12 cellular contexts compared by ENCODE assay signal in genomic region chr16:82660078-82660645, GRCh38. TPM values are rescaled to one million over a fixed set of nuclear protein-coding genes. Genes with fewer than 3 reads are reported as not detected.
DNase-seq lines count a peak whose midpoint lies in the region; ATAC-seq, FAIRE-seq and TF ChIP-seq lines count a peak whose summit lies in the region.
"Had no signal": no experiment of that assay in that cellular context is flagged by ENCODE, and none has a peak within 500 bp of the region (broad histone marks: within the 10 kb centered on the region; RNA-seq: fewer than 3 reads in every experiment).

No MANE protein-coding gene starts in this region.

- H3K4me1 Mint-ChIP-seq in astrocyte (ENCODE audit: low read depth, unreplicated experiment) (peaks cover 37% of the 10 kb centered on the region), neural crest cell (peaks cover 8% of the 10 kb centered on the region)

- H3K27me3 ChIP-seq in DND-41 (ENCODE audit: insufficient read depth, low read length, poor library complexity), result peaks cover 2% of the 10 kb centered on the region
- H3K27me3 ChIP-seq in SK-N-SH (ENCODE audit: insufficient read depth), result no peaks in the 10 kb centered on the region
- H3K27me3 ChIP-seq in astrocyte (ENCODE audit: insufficient read depth, low read length), result no peaks in the 10 kb centered on the region
- H3K27me3 ChIP-seq in heart left ventricle, result no peaks in the 10 kb centered on the region
- no peaks in the 10 kb centered on the region for H3K27me3 ChIP-seq in tibial nerve

- peak overlapping the region; percentile 8 for H3K27ac Mint-ChIP-seq in astrocyte (ENCODE audit: unreplicated experiment)
- H3K27ac Mint-ChIP-seq in neural crest cell (ENCODE audit: unreplicated experiment), result peak overlapping the region; percentile 43
- H3K27ac Mint-ChIP-seq: activated T-helper 2 cell treated with anti-CD3 and anti-CD28 coated beads, Interferon-gamma antibody, Interleukin-2, Interleukin-4, amounts not matched to agents 10 μg/mL and 5 μg/mL and 100 μg/mL, durations not matched to agents 14 hours and 24 hours and 36 hours had no signal

- no peak for ATAC-seq in DND-41 (ENCODE audit: insufficient read depth, low read depth)
- ATAC-seq in heart left ventricle, result no peak
- ATAC-seq: naive thymus-derived CD8-positive, alpha-beta T cell; PC-3 had no signal

- H3K9me3 ChIP-seq in DND-41 (ENCODE audit: insufficient read depth, low read length, severe bottlenecking) (no peaks in the 10 kb centered on the region), SK-N-SH (no peaks in the 10 kb centered on the region), astrocyte (ENCODE audit: insufficient read depth, low read depth, low read length) (no peaks in the 10 kb centered on the region), heart left ventricle (peaks cover 0 to 3% (median 0%) of the 10 kb centered on the region in 12 donors), tibial nerve (peaks cover 0 to 3% (median 0%) of the 10 kb centered on the region in 4 donors)

- POLR2A ChIA-PET in SK-N-SH (lab: Yijun Ruan, JAX), result no interaction called here

- no peak overlapping the region for H3K9ac ChIP-seq in DND-41 (ENCODE audit: low read depth, low read length)
- no peak overlapping the region for H3K9ac ChIP-seq in SK-N-SH
- no peak overlapping the region for H3K9ac ChIP-seq in astrocyte (ENCODE audit: low read length)

- TF ChIP-seq EP300 in SK-N-SH (IDR thresholded peaks at IDR 0.05; ENCODE audit: borderline replicate concordance in 1 of 2, low read depth in 1 of 2, low read length in 1 of 2) (no peak), tibial nerve (IDR thresholded peaks at IDR 0.05) (no peak)

- H4K20me1 ChIP-seq in DND-41 (ENCODE audit: insufficient read depth, low read length) (no peaks in the 10 kb centered on the region), SK-N-SH (ENCODE audit: insufficient read depth) (no peaks in the 10 kb centered on the region), astrocyte (ENCODE audit: insufficient read depth, low read length) (no peaks in the 10 kb centered on the region)

- TF ChIP-seq CTCF in DND-41 (IDR thresholded peaks at IDR 0.05; ENCODE audit: borderline replicate concordance, extremely low read depth, low read length, poor library complexity, severe bottlenecking) (no peak), SK-N-SH (IDR thresholded peaks at IDR 0.05) (no peak), astrocyte (IDR thresholded peaks at IDR 0.05; ENCODE audit: insufficient read depth, low read depth, low read length) (no peak), neural crest cell (conservative IDR thresholded peaks at IDR 0.05) (no peak), heart left ventricle (IDR thresholded peaks at IDR 0.05) (no peak), tibial nerve (IDR thresholded peaks at IDR 0.05) (no peak)

- no peaks in the 10 kb centered on the region for H3K9me2 ChIP-seq in SK-N-SH

- peaks cover 13% of the 10 kb centered on the region for H3K4me1 ChIP-seq in DND-41 (ENCODE audit: insufficient read depth, low read length)
- H3K4me1 ChIP-seq in SK-N-SH (ENCODE audit: control insufficient read depth in 1 of 2, insufficient read depth in 2 of 2, low read depth in 1 of 2, low read length in 1 of 2), result peaks cover 0 to 35% of the 10 kb centered on the region in 2 experiments; a peak in 2 of 4 replicates
- H3K4me1 ChIP-seq in astrocyte (ENCODE audit: insufficient read depth, low read length), result peaks cover 17% of the 10 kb centered on the region
- H3K4me1 ChIP-seq in heart left ventricle, result peaks cover 0 to 29% (median 8%) of the 10 kb centered on the region in 12 donors
- no peaks in the 10 kb centered on the region for H3K4me1 ChIP-seq in tibial nerve

- peaks cover 27% of the 10 kb centered on the region for H3F3A ChIP-seq in SK-N-SH (replicated peaks; ENCODE audit: insufficient read depth)

- TF ChIP-seq RAD21 in SK-N-SH (IDR thresholded peaks at IDR 0.05; ENCODE audit: low read length), result no peak

- CTCF ChIA-PET in SK-N-SH (lab: Yijun Ruan, JAX), result no interaction called here

- no peak overlapping the region for H3K4me3 Mint-ChIP-seq in astrocyte (ENCODE audit: unreplicated experiment)
- no peak overlapping the region for H3K4me3 Mint-ChIP-seq in neural crest cell

- no peaks in the 10 kb centered on the region for H3K9me3 Mint-ChIP-seq in astrocyte (ENCODE audit: unreplicated experiment)
- no peaks in the 10 kb centered on the region for H3K9me3 Mint-ChIP-seq in neural crest cell
- H3K9me3 Mint-ChIP-seq: activated T-helper 2 cell treated with anti-CD3 and anti-CD28 coated beads, Interferon-gamma antibody, Interleukin-2, Interleukin-4, amounts not matched to agents 10 μg/mL and 5 μg/mL and 100 μg/mL, durations not matched to agents 14 hours and 24 hours and 36 hours had no signal

- TF ChIP-seq POLR2A in erythroblast (IDR thresholded peaks at IDR 0.05; ENCODE audit: low read length) (no peak), heart left ventricle (IDR thresholded peaks at IDR 0.05) (no peak), tibial nerve (IDR thresholded peaks at IDR 0.05) (no peak)

- 56% methylated on average over 8 of the region's 8 CpGs for WGBS in SK-N-SH (ENCODE audit: low lambda C conversion rate)
- 73 to 84% (median 77%) methylated on average over 8 of the region's 8 CpGs for WGBS in heart left ventricle, 4 donors
- WGBS in tibial nerve, 2 donors, result 66 to 80% methylated on average over 8 of the region's 8 CpGs

- H3K36me3 ChIP-seq in DND-41 (ENCODE audit: insufficient read depth, low read length) (no peaks in the 10 kb centered on the region), SK-N-SH (replicated peaks in 1 of 2; ENCODE audit: control insufficient read depth in 1 of 2, insufficient read depth in 2 of 2, low read length in 1 of 2) (peaks cover 0 to 2% of the 10 kb centered on the region in 2 experiments), astrocyte (ENCODE audit: insufficient read depth, low read length) (no peaks in the 10 kb centered on the region), heart left ventricle (no peaks in the 10 kb centered on the region), tibial nerve (no peaks in the 10 kb centered on the region)

- H3K36me3 Mint-ChIP-seq in astrocyte (ENCODE audit: low read depth, unreplicated experiment) (no peaks in the 10 kb centered on the region), neural crest cell (ENCODE audit: low read depth) (no peaks in the 10 kb centered on the region)
- H3K36me3 Mint-ChIP-seq: naive thymus-derived CD8-positive, alpha-beta T cell had no signal

- intact Hi-C loops in cardiac septum (cut with DNase I) (no loop called here), heart left ventricle (cut with DNase I) (no loop called here)

- no peak overlapping the region for H2AFZ ChIP-seq in DND-41 (ENCODE audit: low read depth, low read length)
- H2AFZ ChIP-seq in SK-N-SH (ENCODE audit: low read depth), result no peak overlapping the region
- H2AFZ ChIP-seq in astrocyte (ENCODE audit: low read depth, low read length), result no peak overlapping the region

- H3K79me2 ChIP-seq in DND-41 (ENCODE audit: insufficient read depth, low read length), result no peaks in the 10 kb centered on the region
- H3K79me2 ChIP-seq in SK-N-SH (ENCODE audit: insufficient read depth), result peaks cover 49% of the 10 kb centered on the region
- H3K79me2 ChIP-seq in astrocyte (ENCODE audit: insufficient read depth, low read length), result peaks cover 80% of the 10 kb centered on the region

- H3K27me3 Mint-ChIP-seq in astrocyte (ENCODE audit: low read depth, unreplicated experiment) (no peaks in the 10 kb centered on the region), neural crest cell (ENCODE audit: low read depth) (no peaks in the 10 kb centered on the region)

- H3K4me3 ChIP-seq in DND-41 (ENCODE audit: low read depth in 1 of 2, low read length in 2 of 2), result no peak overlapping the region
- no peak overlapping the region for H3K4me3 ChIP-seq in SK-N-SH (ENCODE audit: low read depth in 2 of 2, low read length in 1 of 2)
- no peak overlapping the region for H3K4me3 ChIP-seq in astrocyte (ENCODE audit: insufficient read depth, low read depth, low read length)
- H3K4me3 ChIP-seq in heart left ventricle, result peak overlapping the region in 1 of 12 donors; percentile 13
- H3K4me3 ChIP-seq in tibial nerve, result no peak overlapping the region

- H3K27ac ChIP-seq in DND-41 (ENCODE audit: low read length), result no peak overlapping the region
- peak overlapping the region in 1 of 2 experiments; percentile 59; a peak in 1 of 4 replicates for H3K27ac ChIP-seq in SK-N-SH (ENCODE audit: low read depth in 2 of 2, low read length in 1 of 2)
- H3K27ac ChIP-seq in astrocyte (ENCODE audit: low read depth, low read length), result no peak overlapping the region
- H3K27ac ChIP-seq in heart left ventricle, result no peak overlapping the region
- no peak overlapping the region for H3K27ac ChIP-seq in tibial nerve

- peak; percentile 10 for DNase-seq in DND-41
- no peak for DNase-seq in SK-N-SH
- peak; percentile 57 for DNase-seq in astrocyte (ENCODE audit: low read depth)
- no peak for DNase-seq in neural crest cell (ENCODE audit: low read depth, low spot score)
- no peak for DNase-seq in erythroblast (lab: John Stamatoyannopoulos, UW)
- no peak for DNase-seq in cardiac septum (ENCODE audit: low spot score)
- DNase-seq in heart left ventricle, result no peak
- no peak for DNase-seq in tibial nerve (ENCODE audit: low spot score in 2 of 2)
- DNase-seq: DMS53; naive thymus-derived CD8-positive, alpha-beta T cell; PC-3 had no signal

- H3K4me2 ChIP-seq in DND-41 (ENCODE audit: insufficient read depth, low read length) (no peak overlapping the region), SK-N-SH (peak overlapping the region; percentile 46; the same call in 1 of the 2 replicates), astrocyte (ENCODE audit: low read length) (peak overlapping the region; percentile 45)

- FAIRE-seq in astrocyte (lab: Jason Lieb, UNC), result no peak

TF ChIP-seq in SK-N-SH, 30 proteins besides CTCF, POLR2A, EP300 and RAD21:
- no peak for TF ChIP-seq NFIC (IDR thresholded peaks at IDR 0.05; ENCODE audit: borderline replicate concordance)
TF ChIP-seq in SK-N-SH: peak in this region for 0.

RNA-seq across cellular contexts. Expression of gene CDH13, which starts 33.4 kb away (rescaled TPM):
- polyA plus RNA-seq in SK-N-SH (2012; rRNA removed) (93.0 and 107 TPM in 2 replicates), heart left ventricle (10 to 100 TPM; 15.0 to 99.4 TPM)
- 68.6 and 78.0 TPM in 2 replicates for polyA plus RNA-seq in SK-N-SH (2012; cell fraction: cytosol; rRNA removed)
- 53.7 and 78.7 TPM in 2 replicates for polyA plus RNA-seq in SK-N-SH (2012; cell fraction: nucleus; rRNA removed)
- total RNA-seq in astrocyte (23.0 and 41.7 TPM in 2 replicates), neural crest cell (1.1 and 1.4 TPM in 2 replicates), cardiac septum (108 TPM), heart left ventricle (100 to 1,000 TPM; 101 to 172 (median 139) TPM), tibial nerve (10 to 100 TPM in 1 of 4 donors, 1 to 10 TPM in 3; 4.1 to 14.4 (median 5.8) TPM)
- total RNA-seq: activated T-helper 2 cell treated with anti-CD3 and anti-CD28 coated beads, Interferon-gamma antibody, Interleukin-2, Interleukin-4, amounts not matched to agents 10 μg/mL and 5 μg/mL and 100 μg/mL, durations not matched to agents 14 hours and 24 hours and 36 hours; naive thymus-derived CD8-positive, alpha-beta T cell had no signal
- polyA plus RNA-seq: naive thymus-derived CD8-positive, alpha-beta T cell had no signal

Comparison
In these comparisons a context has a peak if more than half of its experiments do, and no peak if none do; other contexts are left out.
1. DNase-seq: peak in DND-41 (single experiment) and astrocyte (single experiment); none in SK-N-SH (single experiment), neural crest cell (single experiment), erythroblast (0 of 2), cardiac septum (single experiment), heart left ventricle (0 of 5) and tibial nerve (0 of 2).